In genomic region chr10:10788761-10789160, GRCh38 we compare ENCODE assay signal across 28 cellular contexts.
DNase-seq lines count a peak whose midpoint lies in the region; ATAC-seq and TF ChIP-seq lines count a peak whose summit lies in the region.
"Had no signal": no experiment of that assay in that cellular context is flagged by ENCODE, and none has a peak within 500 bp of the region (broad histone marks: within the 10 kb centered on the region; RNA-seq: fewer than 3 reads in every experiment).

No MANE protein-coding gene starts in this region.

- WGBS in GM23248 (ENCODE audit: low coverage in 1 of 2, low lambda C conversion rate in 2 of 2, missing lambda C conversion rate in 2 of 2), 2 experiments, result 9 to 15% methylated on average over 4 of the region's 4 CpGs
- WGBS in gastroesophageal sphincter (ENCODE audit: low coverage in 1 of 2), 2 donors, result 28 to 80% methylated on average over 2 to 3 of the region's 4 CpGs

- H3F3A ChIP-seq in GM23248 (ENCODE audit: insufficient read depth), result peaks cover 31% of the 10 kb centered on the region

- no peaks in the 10 kb centered on the region for H3K9me2 ChIP-seq in GM23248 (ENCODE audit: insufficient read depth)

- H4K20me1 ChIP-seq in GM23248 (ENCODE audit: insufficient read depth) (no peaks in the 10 kb centered on the region), osteoblast (ENCODE audit: insufficient read depth, low read length) (no peaks in the 10 kb centered on the region)

- intact Hi-C loops in activated naive CD4-positive, alpha-beta T cell treated with anti-CD3 and anti-CD28 coated beads for 36 hours (cut with micrococcal nuclease), result no loop called here

- in situ Hi-C loops in GM23248 (cut with MboI), result no loop called here

- TF ChIP-seq EP300 in gastroesophageal sphincter (IDR thresholded peaks at IDR 0.05), result no peak

- peaks cover 64% of the 10 kb centered on the region for H3K4me1 ChIP-seq in GM23248 (ENCODE audit: insufficient read depth)
- H3K4me1 ChIP-seq in RWPE2 (ENCODE audit: insufficient read depth, poor library complexity, severe bottlenecking), result peaks cover 52% of the 10 kb centered on the region
- peaks cover 5 to 23% (median 7%) of the 10 kb centered on the region in 3 donors for H3K4me1 ChIP-seq in gastroesophageal sphincter
- peaks cover 41% of the 10 kb centered on the region for H3K4me1 ChIP-seq in osteoblast (ENCODE audit: insufficient read depth, low read length)
- H3K4me1 ChIP-seq: gastrocnemius medialis, parathyroid adenoma, right lobe of liver had no signal

- H3K9me3 Mint-ChIP-seq in activated naive CD4-positive, alpha-beta T cell treated with anti-CD3 and anti-CD28 coated beads for 36 hours, result no peaks in the 10 kb centered on the region
- H3K9me3 Mint-ChIP-seq: activated naive CD4-positive, alpha-beta T cell treated with anti-CD3 and anti-CD28 coated beads, Interleukin-2, amount 10 ng/mL, durations not matched to agents 7 days and 5 days; CD4-positive, alpha-beta T cell had no signal

- H2AFZ ChIP-seq in GM23248, result peak overlapping the region; percentile 71
- peak overlapping the region; percentile 79 for H2AFZ ChIP-seq in osteoblast (ENCODE audit: low read length)
- H2AFZ ChIP-seq: parathyroid adenoma had no signal

- TF ChIP-seq CTCF in RWPE2 (IDR thresholded peaks at IDR 0.05; ENCODE audit: poor library complexity, severe bottlenecking), result no peak
- no peak for TF ChIP-seq CTCF in gastroesophageal sphincter (IDR thresholded peaks at IDR 0.05)
- TF ChIP-seq CTCF in osteoblast (IDR thresholded peaks at IDR 0.05; ENCODE audit: extremely low read depth, low read depth, low read length), result no peak

- H3K4me3 ChIP-seq in GM23248 (peak overlapping the region; percentile 9; the same call in 1 of the 2 replicates), RWPE2 (ENCODE audit: severe bottlenecking) (no peak overlapping the region), gastroesophageal sphincter (no peak overlapping the region), osteoblast (ENCODE audit: insufficient read depth, low read length) (no peak overlapping the region)
- H3K4me3 ChIP-seq: dorsolateral prefrontal cortex, gastrocnemius medialis, right lobe of liver had no signal

- no peak for ATAC-seq in RWPE2 (ENCODE audit: low read depth)
- ATAC-seq in gastroesophageal sphincter, result peak; percentile 23
- ATAC-seq in HG03175 (IDR thresholded peaks at IDR 0.05; ENCODE audit: unreplicated experiment), result no peak
- ATAC-seq: activated CD4-positive, alpha-beta T cell treated with anti-CD3 and anti-CD28 coated beads for 36 hours; gastrocnemius medialis; HCT116; naive thymus-derived CD8-positive, alpha-beta T cell; right lobe of liver had no signal

- peak; percentile 21 for DNase-seq in GM23248
- DNase-seq in RWPE2 (ENCODE audit: low spot score), result no peak
- no peak for DNase-seq in osteoblast (ENCODE audit: insufficient read length, low spot score, missing footprints)
- DNase-seq in occipital lobe (lab: John Stamatoyannopoulos, UW), result no peak
- DNase-seq in activated naive CD4-positive, alpha-beta T cell treated with anti-CD3 and anti-CD28 coated beads for 36 hours, result no peak
- DNase-seq in NCI-H1694 treated with DMSO at 0.1 percent for 48 hours (lab: John Stamatoyannopoulos, UW), result no peak
- DNase-seq: activated CD4-positive, alpha-beta T cell treated with anti-CD3 and anti-CD28 coated beads for 36 hours; activated naive CD4-positive, alpha-beta T cell treated with anti-CD3 and anti-CD28 coated beads, Interleukin-2, amount 10 ng/mL, durations not matched to agents 7 days and 5 days; activated T-cell treated with anti-CD3 and anti-CD28 coated beads, Interleukin-2, amount 50 U/mL, for 48 hours; anterior cingulate cortex; caudate nucleus; CD4-positive, alpha-beta T cell; DMS 273 treated with DMSO at 0.1 percent for 48 hours; dorsolateral prefrontal cortex; gastrocnemius medialis; naive thymus-derived CD8-positive, alpha-beta T cell; NCI-H1092; NCI-H2029; NCI-H2227 treated with DMSO at 0.1 percent for 48 hours; NCI-H748 treated with DMSO at 0.1 percent for 48 hours; OCI-M1; right lobe of liver; SHP77 had no signal

- H3K27ac ChIP-seq in GM23248 (peak overlapping the region; percentile 38; the same call in 1 of the 2 replicates), RWPE2 (ENCODE audit: poor library complexity, severe bottlenecking) (peak overlapping the region; percentile 95), gastroesophageal sphincter (no peak overlapping the region), osteoblast (ENCODE audit: low read depth, low read length) (no peak overlapping the region)
- H3K27ac ChIP-seq: gastrocnemius medialis, KMS-11, parathyroid adenoma, right lobe of liver had no signal

- H3K36me3 Mint-ChIP-seq in activated naive CD4-positive, alpha-beta T cell treated with anti-CD3 and anti-CD28 coated beads for 36 hours (ENCODE audit: low read depth), result no peaks in the 10 kb centered on the region
- H3K36me3 Mint-ChIP-seq: activated naive CD4-positive, alpha-beta T cell treated with anti-CD3 and anti-CD28 coated beads, Interleukin-2, amount 10 ng/mL, durations not matched to agents 7 days and 5 days; naive thymus-derived CD8-positive, alpha-beta T cell had no signal

- TF ChIP-seq POLR2A in gastroesophageal sphincter (IDR thresholded peaks at IDR 0.05), result no peak

- CTCF ChIA-PET in activated naive CD4-positive, alpha-beta T cell treated with anti-CD3 and anti-CD28 coated beads for 36 hours (lab: Charles Lee), result no interaction called here

- peaks cover 8% of the 10 kb centered on the region for H3K27me3 Mint-ChIP-seq in activated naive CD4-positive, alpha-beta T cell treated with anti-CD3 and anti-CD28 coated beads for 36 hours (ENCODE audit: low read depth)

- H3K9ac ChIP-seq in GM23248, result no peak overlapping the region
- H3K9ac ChIP-seq: KMS-11, parathyroid adenoma had no signal

- H3K4me2 ChIP-seq in GM23248 (ENCODE audit: unreplicated experiment), result peak overlapping the region; percentile 45
- peak overlapping the region; percentile 61 for H3K4me2 ChIP-seq in osteoblast (ENCODE audit: insufficient read depth, low read length)
- H3K4me2 ChIP-seq: KMS-11 had no signal

- no peaks in the 10 kb centered on the region for H3K79me2 ChIP-seq in GM23248 (ENCODE audit: insufficient read depth)
- H3K79me2 ChIP-seq in osteoblast (ENCODE audit: insufficient read depth, low read length), result no peaks in the 10 kb centered on the region
- H3K79me2 ChIP-seq: parathyroid adenoma had no signal

- peaks cover 4% of the 10 kb centered on the region for H3K4me1 Mint-ChIP-seq in activated naive CD4-positive, alpha-beta T cell treated with anti-CD3 and anti-CD28 coated beads for 36 hours (ENCODE audit: low read depth)
- H3K4me1 Mint-ChIP-seq: activated naive CD4-positive, alpha-beta T cell treated with anti-CD3 and anti-CD28 coated beads, Interleukin-2, amount 10 ng/mL, durations not matched to agents 7 days and 5 days had no signal

- H3K27me3 ChIP-seq in GM23248 (replicated peaks; ENCODE audit: insufficient read depth) (no peaks in the 10 kb centered on the region), RWPE2 (ENCODE audit: insufficient read depth, poor library complexity, severe bottlenecking) (no peaks in the 10 kb centered on the region), gastroesophageal sphincter (no peaks in the 10 kb centered on the region), osteoblast (ENCODE audit: insufficient read depth, low read length) (no peaks in the 10 kb centered on the region)
- H3K27me3 ChIP-seq: dorsolateral prefrontal cortex, right lobe of liver had no signal

- H3K4me3 Mint-ChIP-seq in activated naive CD4-positive, alpha-beta T cell treated with anti-CD3 and anti-CD28 coated beads for 36 hours, result no peak overlapping the region
- H3K4me3 Mint-ChIP-seq: activated CD4-positive, alpha-beta T cell treated with anti-CD3 and anti-CD28 coated beads for 36 hours; activated naive CD4-positive, alpha-beta T cell treated with anti-CD3 and anti-CD28 coated beads, Interleukin-2, amount 10 ng/mL, durations not matched to agents 7 days and 5 days; CD4-positive, alpha-beta T cell; naive thymus-derived CD8-positive, alpha-beta T cell had no signal

- no peaks in the 10 kb centered on the region for H3K36me3 ChIP-seq in GM23248 (ENCODE audit: low read depth)
- H3K36me3 ChIP-seq in RWPE2 (ENCODE audit: low read depth), result peaks cover 33% of the 10 kb centered on the region
- H3K36me3 ChIP-seq in gastroesophageal sphincter, result no peaks in the 10 kb centered on the region
- H3K36me3 ChIP-seq in osteoblast (ENCODE audit: insufficient read depth, low read length), result no peaks in the 10 kb centered on the region
- H3K36me3 ChIP-seq: gastrocnemius medialis, right lobe of liver had no signal

- H3K9me3 ChIP-seq in GM23248 (ENCODE audit: low read depth), result no peaks in the 10 kb centered on the region
- no peaks in the 10 kb centered on the region for H3K9me3 ChIP-seq in RWPE2 (ENCODE audit: severe bottlenecking)
- H3K9me3 ChIP-seq in gastroesophageal sphincter, result peaks cover 0 to 3% (median 0%) of the 10 kb centered on the region in 3 donors
- no peaks in the 10 kb centered on the region for H3K9me3 ChIP-seq in osteoblast (ENCODE audit: low read depth, low read length)
- H3K9me3 ChIP-seq: gastrocnemius medialis, right lobe of liver had no signal

- no peak overlapping the region for H3K27ac Mint-ChIP-seq in activated naive CD4-positive, alpha-beta T cell treated with anti-CD3 and anti-CD28 coated beads for 36 hours
- H3K27ac Mint-ChIP-seq: activated CD4-positive, alpha-beta T cell treated with anti-CD3 and anti-CD28 coated beads for 36 hours; activated naive CD4-positive, alpha-beta T cell treated with anti-CD3 and anti-CD28 coated beads, Interleukin-2, amount 10 ng/mL, durations not matched to agents 7 days and 5 days; CD4-positive, alpha-beta T cell; naive thymus-derived CD8-positive, alpha-beta T cell had no signal

Comparison
In these comparisons a context has a peak if more than half of its experiments do, and no peak if none do; other contexts are left out.
1. H3K27ac ChIP-seq: peak in GM23248 (single experiment) and RWPE2 (single experiment); none in gastroesophageal sphincter (0 of 4) and osteoblast (single experiment).